8 cellular contexts compared by ENCODE assay signal in genomic region chr5:40755093-40755406, GRCh38.
DNase-seq lines count a peak whose midpoint lies in the region; ATAC-seq lines count a peak whose summit lies in the region.

No MANE protein-coding gene starts in this region.

- H3K27me3 ChIP-seq in iPS DF 6.9 (ENCODE audit: control insufficient read depth, insufficient read depth, low read length), result no peaks in the 10 kb centered on the region

- H3K36me3 ChIP-seq in iPS DF 6.9 (ENCODE audit: control insufficient read depth, insufficient read depth, low read length), result no peaks in the 10 kb centered on the region

- H3K4me3 ChIP-seq in iPS DF 6.9 (ENCODE audit: low read length), result peak overlapping the region; percentile 78; the same call in 1 of the 2 replicates
- peak overlapping the region; percentile 70 for H3K4me3 ChIP-seq in skeletal muscle cell (ENCODE audit: low read depth, low read length)

- ATAC-seq in HG02885 (IDR thresholded peaks at IDR 0.05; ENCODE audit: poor library complexity, unreplicated experiment), result peak; percentile 81

- WGBS in iPS DF 6.9 (ENCODE audit: insufficient coverage, insufficient read length), result no CpG with 5 or more reads among the region's 11 CpGs

- no peak overlapping the region for H3K27ac ChIP-seq in iPS DF 6.9 (ENCODE audit: low read length)

- H3K9me3 ChIP-seq in iPS DF 6.9 (ENCODE audit: control insufficient read depth, insufficient read depth, low read length), result no peaks in the 10 kb centered on the region

- no peaks in the 10 kb centered on the region for H3K4me1 ChIP-seq in iPS DF 6.9 (ENCODE audit: control insufficient read depth, insufficient read depth, low read length)

- peak; percentile 39 for DNase-seq in NK-92 treated with Interleukin-12 subunit alpha and Interleukin-12 subunit beta, amount 100 ng/mL, for 24 hours (lab: John Stamatoyannopoulos, UW)
- no peak for DNase-seq in NK-92 (lab: John Stamatoyannopoulos, UW; ENCODE audit: unreplicated experiment)
- peak; percentile 66 for DNase-seq in NCI-H1694 (lab: John Stamatoyannopoulos, UW)
- DNase-seq in T-helper 2 cell, result peak; percentile 21 to 85 (median 47)
- DNase-seq in astrocyte of the hippocampus (ENCODE audit: low read depth, low spot score), result peak; percentile 88
- DNase-seq in iPS DF 6.9 (ENCODE audit: low read depth, low spot score), result no peak
- DNase-seq in skeletal muscle cell (ENCODE audit: low read depth), result peak; percentile 52

Comparison
In these comparisons a context has a peak if more than half of its experiments do, and no peak if none do; other contexts are left out.
1. DNase-seq: peak in NK-92 treated with Interleukin-12 subunit alpha and Interleukin-12 subunit beta, amount 100 ng/mL, for 24 hours (single experiment), NCI-H1694 (single experiment), T-helper 2 cell (5 of 5), astrocyte of the hippocampus (single experiment) and skeletal muscle cell (single experiment); none in NK-92 (single experiment) and iPS DF 6.9 (single experiment).